20 cellular contexts compared by ENCODE assay signal in genomic region chr6:30564114-30564513, GRCh38.
"Had no signal": no experiment of that assay in that cellular context is flagged by ENCODE, and none has a peak within 500 bp of the region (broad histone marks: within the 10 kb centered on the region; RNA-seq: fewer than 3 reads in every experiment).

No MANE protein-coding gene starts in this region.

- H3K27me3 Mint-ChIP-seq: activated CD8-positive, alpha-beta memory T cell treated with anti-CD3 and anti-CD28 coated beads, Interleukin-2, amount 10 ng/mL, durations not matched to agents 7 days and 5 days; memory B cell had no signal

- H3K4me1 ChIP-seq: pancreas, upper lobe of right lung had no signal

- DNase-seq: activated CD4-positive, alpha-beta T cell treated with anti-CD3 and anti-CD28 coated beads, Interleukin-2, amount 50 U/mL, for 48 hours; activated CD8-positive, alpha-beta memory T cell treated with anti-CD3 and anti-CD28 coated beads, Interleukin-2, amount 10 ng/mL, durations not matched to agents 7 days and 5 days; activated effector memory CD4-positive, alpha-beta T cell treated with Interleukin-2 at 50 U/mL for 16 hours; activated naive CD4-positive, alpha-beta T cell treated with anti-CD3 and anti-CD28 coated beads, Interleukin-2, amount 50 U/mL, for 16 hours; activated T-cell treated with anti-CD3 and anti-CD28 coated beads, Interleukin-2, amount 50 U/mL, for 1 hour; amygdala; dermis blood vessel endothelial cell; effector memory CD4-positive, alpha-beta T cell; immature natural killer cell; kidney glomerular epithelial cell; left ventricle myocardium superior; pancreas; stimulated activated CD4-positive, alpha-beta T cell treated with anti-CD3 and anti-CD28 coated beads, Interleukin-4, amount 100 ng/mL, for 4 hours; stimulated activated naive CD4-positive, alpha-beta T cell; upper lobe of right lung had no signal

- H3K9me3 ChIP-seq: pancreas, upper lobe of right lung had no signal

- H3K27me3 ChIP-seq: cardiac muscle cell, pancreas, upper lobe of right lung had no signal

- H3K4me2 ChIP-seq: smooth muscle cell had no signal

- H3K27ac ChIP-seq: cardiac muscle cell, pancreas, upper lobe of right lung had no signal

- H3K9me3 Mint-ChIP-seq: immature natural killer cell, memory B cell had no signal

- H3K4me3 ChIP-seq: cardiac muscle cell, pancreas, smooth muscle cell, upper lobe of right lung had no signal

- ATAC-seq: activated CD4-positive, CD25-positive, alpha-beta regulatory T cell treated with anti-CD3 and anti-CD28 coated beads, Interleukin-2, amount 50 U/mL, for 24 hours; activated CD8-positive, alpha-beta memory T cell treated with anti-CD3 and anti-CD28 coated beads, Interleukin-2, amount 10 ng/mL, durations not matched to agents 7 days and 5 days; left ventricle myocardium superior; pancreas; sciatic nerve; upper lobe of right lung had no signal

- H3K4me3 Mint-ChIP-seq: activated CD8-positive, alpha-beta memory T cell treated with anti-CD3 and anti-CD28 coated beads, Interleukin-2, amount 10 ng/mL, durations not matched to agents 7 days and 5 days; immature natural killer cell; memory B cell had no signal

- H3K27ac Mint-ChIP-seq: activated CD8-positive, alpha-beta memory T cell treated with anti-CD3 and anti-CD28 coated beads, Interleukin-2, amount 10 ng/mL, durations not matched to agents 7 days and 5 days; memory B cell had no signal
